Comparison of ENCODE assay signal across 1 cellular context in genomic region chr9:109816490-109816889, GRCh38.
TF ChIP-seq lines count a peak whose summit lies in the region.

No MANE protein-coding gene starts in this region.

TF ChIP-seq in HEK293, 187 proteins besides CTCF, POLR2A, EP300 and RAD21 (continued from another document):
- TF ChIP-seq ATF2 (tag by site-specific recombination; IDR thresholded peaks at IDR 0.05; ENCODE audit: low read depth) (peak; percentile 93), ZNF239 (tag by site-specific recombination; IDR thresholded peaks at IDR 0.05) (no peak), ZNF473 (tag by site-specific recombination; IDR thresholded peaks at IDR 0.05) (no peak), ZNF837 (tag by site-specific recombination; IDR thresholded peaks at IDR 0.05) (no peak), RBAK (tag by site-specific recombination; IDR thresholded peaks at IDR 0.05) (no peak), ZBTB6 (tag by site-specific recombination; IDR thresholded peaks at IDR 0.05) (no peak), SCRT2 (tag by site-specific recombination; IDR thresholded peaks at IDR 0.05) (no peak), HOXD13 (CRISPR knock-in tag; IDR thresholded peaks at IDR 0.05; ENCODE audit: borderline replicate concordance) (no peak), ZNF221 (tag by site-specific recombination; IDR thresholded peaks at IDR 0.05; ENCODE audit: borderline replicate concordance) (no peak), ZNF501 (tag by site-specific recombination; IDR thresholded peaks at IDR 0.05) (no peak), ZNF2 (tag by site-specific recombination; IDR thresholded peaks at IDR 0.05) (peak; percentile 61; the same call in 1 of the 2 replicates), ZBTB8A (tag by site-specific recombination; IDR thresholded peaks at IDR 0.05) (no peak), BCL11A (tag by site-specific recombination; IDR thresholded peaks at IDR 0.05; ENCODE audit: low read depth) (peak; percentile 62; the same call in 1 of the 2 replicates), ZBTB17 (tag by site-specific recombination; IDR thresholded peaks at IDR 0.05) (peak; percentile 97), ZNF274 (IDR thresholded peaks at IDR 0.05; ENCODE audit: low read length) (no peak), ZNF274 (tag by site-specific recombination; IDR thresholded peaks at IDR 0.05; ENCODE audit: borderline replicate concordance) (no peak), ZNF423 (tag by site-specific recombination; IDR thresholded peaks at IDR 0.05) (no peak), ZNF404 (tag by site-specific recombination; IDR thresholded peaks at IDR 0.05) (no peak), ZNF394 (tag by site-specific recombination; IDR thresholded peaks at IDR 0.05; ENCODE audit: borderline replicate concordance) (peak; percentile 82; the same call in 1 of the 2 replicates), YY1 (tag by site-specific recombination; IDR thresholded peaks at IDR 0.05) (no peak), ZSCAN23 (tag by site-specific recombination; IDR thresholded peaks at IDR 0.05) (peak; percentile 87; the same call in 1 of the 2 replicates), ZNF174 (tag by site-specific recombination; IDR thresholded peaks at IDR 0.05) (no peak), ZBTB48 (tag by site-specific recombination; IDR thresholded peaks at IDR 0.05) (0 out of 2 replicates have a peak, but pooled peaks have one; percentile 36), ZFP37 (tag by site-specific recombination; IDR thresholded peaks at IDR 0.05) (0 out of 2 replicates have a peak, but pooled peaks have one; percentile 47), ZNF530 (tag by site-specific recombination; IDR thresholded peaks at IDR 0.05; ENCODE audit: low read depth) (no peak), ZNF677 (tag by site-specific recombination; IDR thresholded peaks at IDR 0.05) (no peak), ZNF791 (tag by site-specific recombination; IDR thresholded peaks at IDR 0.05) (no peak), KLF8 (tag by site-specific recombination; IDR thresholded peaks at IDR 0.05) (peak; percentile 72), ZNF555 (tag by site-specific recombination; conservative IDR thresholded peaks at IDR 0.05) (no peak), ZNF433 (tag by site-specific recombination; IDR thresholded peaks at IDR 0.05; ENCODE audit: low read depth) (no peak), ZNF707 (tag by site-specific recombination; IDR thresholded peaks at IDR 0.05) (no peak), ZNF544 (tag by site-specific recombination; IDR thresholded peaks at IDR 0.05) (no peak), ZNF426 (tag by site-specific recombination; IDR thresholded peaks at IDR 0.05) (no peak), REPIN1 (tag by site-specific recombination; IDR thresholded peaks at IDR 0.05; ENCODE audit: low read depth) (no peak), FEZF1 (tag by site-specific recombination; IDR thresholded peaks at IDR 0.05) (peak; percentile 50; the same call in 1 of the 2 replicates), KLF7 (tag by site-specific recombination; IDR thresholded peaks at IDR 0.05; ENCODE audit: borderline replicate concordance) (no peak), HIC1 (tag by site-specific recombination; IDR thresholded peaks at IDR 0.05) (peak; percentile 91), GLI2 (tag by site-specific recombination; IDR thresholded peaks at IDR 0.05; ENCODE audit: borderline replicate concordance, low read depth) (no peak)
- TF ChIP-seq, protein P1, sequence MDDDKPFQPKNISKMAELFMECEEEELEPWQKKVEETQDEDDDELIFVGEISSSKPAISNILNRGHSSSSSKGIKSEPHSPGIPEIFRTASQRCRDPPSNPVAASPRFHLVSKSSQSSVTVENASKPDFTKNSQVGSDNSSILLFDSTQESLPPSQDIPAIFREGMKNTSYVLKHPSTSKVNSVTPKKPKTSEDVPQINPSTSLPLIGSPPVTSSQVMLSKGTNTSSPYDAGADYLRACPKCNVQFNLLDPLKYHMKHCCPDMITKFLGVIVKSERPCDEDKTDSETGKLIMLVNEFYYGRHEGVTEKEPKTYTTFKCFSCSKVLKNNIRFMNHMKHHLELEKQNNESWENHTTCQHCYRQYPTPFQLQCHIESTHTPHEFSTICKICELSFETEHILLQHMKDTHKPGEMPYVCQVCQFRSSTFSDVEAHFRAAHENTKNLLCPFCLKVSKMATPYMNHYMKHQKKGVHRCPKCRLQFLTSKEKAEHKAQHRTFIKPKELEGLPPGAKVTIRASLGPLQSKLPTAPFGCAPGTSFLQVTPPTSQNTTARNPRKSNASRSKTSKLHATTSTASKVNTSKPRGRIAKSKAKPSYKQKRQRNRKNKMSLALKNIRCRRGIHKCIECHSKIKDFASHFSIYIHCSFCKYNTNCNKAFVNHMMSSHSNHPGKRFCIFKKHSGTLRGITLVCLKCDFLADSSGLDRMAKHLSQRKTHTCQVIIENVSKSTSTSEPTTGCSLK (tag by site-specific recombination; IDR thresholded peaks at IDR 0.05): no peak
- TF ChIP-seq, protein P2, sequence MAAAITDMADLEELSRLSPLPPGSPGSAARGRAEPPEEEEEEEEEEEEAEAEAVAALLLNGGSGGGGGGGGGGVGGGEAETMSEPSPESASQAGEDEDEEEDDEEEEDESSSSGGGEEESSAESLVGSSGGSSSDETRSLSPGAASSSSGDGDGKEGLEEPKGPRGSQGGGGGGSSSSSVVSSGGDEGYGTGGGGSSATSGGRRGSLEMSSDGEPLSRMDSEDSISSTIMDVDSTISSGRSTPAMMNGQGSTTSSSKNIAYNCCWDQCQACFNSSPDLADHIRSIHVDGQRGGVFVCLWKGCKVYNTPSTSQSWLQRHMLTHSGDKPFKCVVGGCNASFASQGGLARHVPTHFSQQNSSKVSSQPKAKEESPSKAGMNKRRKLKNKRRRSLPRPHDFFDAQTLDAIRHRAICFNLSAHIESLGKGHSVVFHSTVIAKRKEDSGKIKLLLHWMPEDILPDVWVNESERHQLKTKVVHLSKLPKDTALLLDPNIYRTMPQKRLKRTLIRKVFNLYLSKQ (tag by site-specific recombination; IDR thresholded peaks at IDR 0.05; ENCODE audit: borderline replicate concordance): no peak
- TF ChIP-seq, protein P3, sequence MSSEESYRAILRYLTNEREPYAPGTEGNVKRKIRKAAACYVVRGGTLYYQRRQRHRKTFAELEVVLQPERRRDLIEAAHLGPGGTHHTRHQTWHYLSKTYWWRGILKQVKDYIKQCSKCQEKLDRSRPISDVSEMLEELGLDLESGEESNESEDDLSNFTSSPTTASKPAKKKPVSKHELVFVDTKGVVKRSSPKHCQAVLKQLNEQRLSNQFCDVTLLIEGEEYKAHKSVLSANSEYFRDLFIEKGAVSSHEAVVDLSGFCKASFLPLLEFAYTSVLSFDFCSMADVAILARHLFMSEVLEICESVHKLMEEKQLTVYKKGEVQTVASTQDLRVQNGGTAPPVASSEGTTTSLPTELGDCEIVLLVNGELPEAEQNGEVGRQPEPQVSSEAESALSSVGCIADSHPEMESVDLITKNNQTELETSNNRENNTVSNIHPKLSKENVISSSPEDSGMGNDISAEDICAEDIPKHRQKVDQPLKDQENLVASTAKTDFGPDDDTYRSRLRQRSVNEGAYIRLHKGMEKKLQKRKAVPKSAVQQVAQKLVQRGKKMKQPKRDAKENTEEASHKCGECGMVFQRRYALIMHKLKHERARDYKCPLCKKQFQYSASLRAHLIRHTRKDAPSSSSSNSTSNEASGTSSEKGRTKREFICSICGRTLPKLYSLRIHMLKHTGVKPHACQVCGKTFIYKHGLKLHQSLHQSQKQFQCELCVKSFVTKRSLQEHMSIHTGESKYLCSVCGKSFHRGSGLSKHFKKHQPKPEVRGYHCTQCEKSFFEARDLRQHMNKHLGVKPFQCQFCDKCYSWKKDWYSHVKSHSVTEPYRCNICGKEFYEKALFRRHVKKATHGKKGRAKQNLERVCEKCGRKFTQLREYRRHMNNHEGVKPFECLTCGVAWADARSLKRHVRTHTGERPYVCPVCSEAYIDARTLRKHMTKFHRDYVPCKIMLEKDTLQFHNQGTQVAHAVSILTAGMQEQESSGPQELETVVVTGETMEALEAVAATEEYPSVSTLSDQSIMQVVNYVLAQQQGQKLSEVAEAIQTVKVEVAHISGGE (tag by site-specific recombination; conservative IDR thresholded peaks at IDR 0.05; ENCODE audit: low read depth): no peak
- TF ChIP-seq, protein P4, sequence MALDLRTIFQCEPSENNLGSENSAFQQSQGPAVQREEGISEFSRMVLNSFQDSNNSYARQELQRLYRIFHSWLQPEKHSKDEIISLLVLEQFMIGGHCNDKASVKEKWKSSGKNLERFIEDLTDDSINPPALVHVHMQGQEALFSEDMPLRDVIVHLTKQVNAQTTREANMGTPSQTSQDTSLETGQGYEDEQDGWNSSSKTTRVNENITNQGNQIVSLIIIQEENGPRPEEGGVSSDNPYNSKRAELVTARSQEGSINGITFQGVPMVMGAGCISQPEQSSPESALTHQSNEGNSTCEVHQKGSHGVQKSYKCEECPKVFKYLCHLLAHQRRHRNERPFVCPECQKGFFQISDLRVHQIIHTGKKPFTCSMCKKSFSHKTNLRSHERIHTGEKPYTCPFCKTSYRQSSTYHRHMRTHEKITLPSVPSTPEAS (tag by site-specific recombination; IDR thresholded peaks at IDR 0.05): peak; percentile 14; the same call in 1 of the 2 replicates
- TF ChIP-seq, protein P5, sequence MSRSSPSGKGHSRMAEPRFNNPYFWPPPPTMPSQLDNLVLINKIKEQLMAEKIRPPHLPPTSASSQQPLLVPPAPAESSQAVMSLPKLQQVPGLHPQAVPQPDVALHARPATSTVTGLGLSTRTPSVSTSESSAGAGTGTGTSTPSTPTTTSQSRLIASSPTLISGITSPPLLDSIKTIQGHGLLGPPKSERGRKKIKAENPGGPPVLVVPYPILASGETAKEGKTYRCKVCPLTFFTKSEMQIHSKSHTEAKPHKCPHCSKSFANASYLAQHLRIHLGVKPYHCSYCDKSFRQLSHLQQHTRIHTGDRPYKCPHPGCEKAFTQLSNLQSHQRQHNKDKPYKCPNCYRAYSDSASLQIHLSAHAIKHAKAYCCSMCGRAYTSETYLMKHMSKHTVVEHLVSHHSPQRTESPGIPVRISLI (tag by site-specific recombination; IDR thresholded peaks at IDR 0.05): no peak
- TF ChIP-seq, protein P6, sequence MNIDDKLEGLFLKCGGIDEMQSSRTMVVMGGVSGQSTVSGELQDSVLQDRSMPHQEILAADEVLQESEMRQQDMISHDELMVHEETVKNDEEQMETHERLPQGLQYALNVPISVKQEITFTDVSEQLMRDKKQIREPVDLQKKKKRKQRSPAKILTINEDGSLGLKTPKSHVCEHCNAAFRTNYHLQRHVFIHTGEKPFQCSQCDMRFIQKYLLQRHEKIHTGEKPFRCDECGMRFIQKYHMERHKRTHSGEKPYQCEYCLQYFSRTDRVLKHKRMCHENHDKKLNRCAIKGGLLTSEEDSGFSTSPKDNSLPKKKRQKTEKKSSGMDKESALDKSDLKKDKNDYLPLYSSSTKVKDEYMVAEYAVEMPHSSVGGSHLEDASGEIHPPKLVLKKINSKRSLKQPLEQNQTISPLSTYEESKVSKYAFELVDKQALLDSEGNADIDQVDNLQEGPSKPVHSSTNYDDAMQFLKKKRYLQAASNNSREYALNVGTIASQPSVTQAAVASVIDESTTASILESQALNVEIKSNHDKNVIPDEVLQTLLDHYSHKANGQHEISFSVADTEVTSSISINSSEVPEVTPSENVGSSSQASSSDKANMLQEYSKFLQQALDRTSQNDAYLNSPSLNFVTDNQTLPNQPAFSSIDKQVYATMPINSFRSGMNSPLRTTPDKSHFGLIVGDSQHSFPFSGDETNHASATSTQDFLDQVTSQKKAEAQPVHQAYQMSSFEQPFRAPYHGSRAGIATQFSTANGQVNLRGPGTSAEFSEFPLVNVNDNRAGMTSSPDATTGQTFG (tag by site-specific recombination; IDR thresholded peaks at IDR 0.05; ENCODE audit: borderline replicate concordance): no peak
- TF ChIP-seq, protein P7, sequence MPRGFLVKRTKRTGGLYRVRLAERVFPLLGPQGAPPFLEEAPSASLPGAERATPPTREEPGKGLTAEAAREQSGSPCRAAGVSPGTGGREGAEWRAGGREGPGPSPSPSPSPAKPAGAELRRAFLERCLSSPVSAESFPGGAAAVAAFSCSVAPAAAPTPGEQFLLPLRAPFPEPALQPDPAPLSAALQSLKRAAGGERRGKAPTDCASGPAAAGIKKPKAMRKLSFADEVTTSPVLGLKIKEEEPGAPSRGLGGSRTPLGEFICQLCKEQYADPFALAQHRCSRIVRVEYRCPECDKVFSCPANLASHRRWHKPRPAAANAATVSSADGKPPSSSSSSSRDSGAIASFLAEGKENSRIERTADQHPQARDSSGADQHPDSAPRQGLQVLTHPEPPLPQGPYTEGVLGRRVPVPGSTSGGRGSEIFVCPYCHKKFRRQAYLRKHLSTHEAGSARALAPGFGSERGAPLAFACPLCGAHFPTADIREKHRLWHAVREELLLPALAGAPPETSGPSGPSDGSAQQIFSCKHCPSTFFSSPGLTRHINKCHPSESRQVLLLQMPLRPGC (tag by site-specific recombination; IDR thresholded peaks at IDR 0.05): peak; percentile 83
TF ChIP-seq in HEK293: peak in this region for 50.
